22 cellular contexts compared by ENCODE assay signal in genomic region chr7:106853250-106853908, GRCh38. TPM values are rescaled to one million over a fixed set of nuclear protein-coding genes. Genes with fewer than 3 reads are reported as not detected.
DNase-seq lines count a peak whose midpoint lies in the region; ATAC-seq and TF ChIP-seq lines count a peak whose summit lies in the region.
"Had no signal": no experiment of that assay in that cellular context is flagged by ENCODE, and none has a peak within 500 bp of the region (broad histone marks: within the 10 kb centered on the region; RNA-seq: fewer than 3 reads in every experiment).

No MANE protein-coding gene starts in this region.

- H3K4me3 ChIP-seq in GM23338 (no peak overlapping the region), SK-N-MC (no peak overlapping the region)
- H3K4me3 ChIP-seq: BLaER1 treated with 17β-estradiol and CSF1 and Interleukin-3, amounts not matched to agents 10 nM and 100 nM; GM12878 had no signal

- H3K36me3 ChIP-seq in GM23338 (ENCODE audit: insufficient read depth) (no peaks in the 10 kb centered on the region), SK-N-MC (ENCODE audit: insufficient read depth, low read length) (no peaks in the 10 kb centered on the region)
- H3K36me3 ChIP-seq: BE2C had no signal

- H3F3A ChIP-seq in GM23338 (replicated peaks; ENCODE audit: low read depth) = no peaks in the 10 kb centered on the region

- no peaks in the 10 kb centered on the region for H3K4me1 ChIP-seq in GM23338 (ENCODE audit: insufficient read depth)
- H3K4me1 ChIP-seq: BE2C had no signal

- CTCF ChIA-PET in activated CD4-positive, alpha-beta T cell treated with anti-CD3 and anti-CD28 coated beads for 36 hours (lab: Charles Lee) = interaction anchor here (0.7 kb wide), 1 partner anchor 499 kb away, joined by 3 read pairs; no protein-coding TSS in a partner anchor

- TF ChIP-seq CTCF in GM23338 (conservative IDR thresholded peaks at IDR 0.05; ENCODE audit: low read depth in 2 of 2) = no peak

- peaks cover 3% of the 10 kb centered on the region for H3K4me1 Mint-ChIP-seq in activated CD4-positive, alpha-beta T cell treated with anti-CD3 and anti-CD28 coated beads for 36 hours
- H3K4me1 Mint-ChIP-seq in GM23338 = peaks cover 4% of the 10 kb centered on the region; the same call in 1 of the 3 replicates
- peaks cover 26% of the 10 kb centered on the region for H3K4me1 Mint-ChIP-seq in dendritic cell treated with granulocyte-macrophage colony-stimulating factor and Interleukin-4, amounts not matched to agents 40 ng/mL and 50 ng/mL, for 4 days (ENCODE audit: low read depth)

- ATAC-seq in activated CD4-positive, alpha-beta T cell treated with anti-CD3 and anti-CD28 coated beads for 36 hours = no peak
- no peak for ATAC-seq in GM23338
- ATAC-seq in GM18520 (IDR thresholded peaks at IDR 0.05; ENCODE audit: unreplicated experiment) = no peak
- ATAC-seq: GM12878 had no signal

- H3K27me3 ChIP-seq in GM23338 (ENCODE audit: insufficient read depth) = no peaks in the 10 kb centered on the region
- H3K27me3 ChIP-seq: BE2C; BLaER1 treated with 17β-estradiol and CSF1 and Interleukin-3, amounts not matched to agents 10 nM and 100 nM had no signal

- peak; percentile 4 for DNase-seq in activated CD4-positive, alpha-beta T cell treated with anti-CD3 and anti-CD28 coated beads for 36 hours
- no peak for DNase-seq in activated CD4-positive, alpha-beta T cell treated with anti-CD3 and anti-CD28 coated beads, Interleukin-2, amount 50 U/mL, for 48 hours
- no peak for DNase-seq in GM23338 (ENCODE audit: low spot score)
- DNase-seq in SK-N-MC (ENCODE audit: low read depth, low spot score) = no peak
- DNase-seq in GM19240 (ENCODE audit: insufficient read length, low spot score) = no peak
- DNase-seq in HUDEP-2 (lab: John Stamatoyannopoulos, UW; ENCODE audit: unreplicated experiment in 76 of 76) = no peak
- DNase-seq: BE2C; CD4-positive, alpha-beta T cell; CD8-positive, alpha-beta memory T cell; DMS 273 treated with DMSO at 0.1 percent for 48 hours; DMS79; EL; GDM1; H7; HCEC 1CT had no signal

- H3K9me3 Mint-ChIP-seq in activated CD4-positive, alpha-beta T cell treated with anti-CD3 and anti-CD28 coated beads for 36 hours (ENCODE audit: low read depth) = peaks cover 3% of the 10 kb centered on the region
- no peaks in the 10 kb centered on the region for H3K9me3 Mint-ChIP-seq in GM23338
- peaks cover 22% of the 10 kb centered on the region for H3K9me3 Mint-ChIP-seq in dendritic cell treated with granulocyte-macrophage colony-stimulating factor and Interleukin-4, amounts not matched to agents 40 ng/mL and 50 ng/mL, for 4 days
- H3K9me3 Mint-ChIP-seq: CD4-positive, alpha-beta T cell; CD8-positive, alpha-beta memory T cell had no signal

- H3K36me3 Mint-ChIP-seq in activated CD4-positive, alpha-beta T cell treated with anti-CD3 and anti-CD28 coated beads for 36 hours (ENCODE audit: low read depth) = no peaks in the 10 kb centered on the region
- H3K36me3 Mint-ChIP-seq in GM23338 (ENCODE audit: low read depth) = no peaks in the 10 kb centered on the region
- H3K36me3 Mint-ChIP-seq in dendritic cell treated with granulocyte-macrophage colony-stimulating factor and Interleukin-4, amounts not matched to agents 40 ng/mL and 50 ng/mL, for 4 days (ENCODE audit: low read depth) = no peaks in the 10 kb centered on the region

- POLR2A ChIA-PET in activated CD4-positive, alpha-beta T cell treated with anti-CD3 and anti-CD28 coated beads for 36 hours (lab: Charles Lee) = no interaction called here

- H2AFZ ChIP-seq in GM23338 = peak overlapping the region; percentile 52; the same call in 1 of the 2 replicates

- no peak overlapping the region for H3K4me2 ChIP-seq in GM23338
- H3K4me2 ChIP-seq: BLaER1 treated with 17β-estradiol and CSF1 and Interleukin-3, amounts not matched to agents 10 nM and 100 nM had no signal

- intact Hi-C loops in activated CD4-positive, alpha-beta T cell treated with anti-CD3 and anti-CD28 coated beads for 36 hours (cut with DNase I, micrococcal nuclease) = no loop called here
- intact Hi-C loops in dendritic cell treated with granulocyte-macrophage colony-stimulating factor and Interleukin-4, amounts not matched to agents 40 ng/mL and 50 ng/mL, for 4 days (cut with micrococcal nuclease) = no loop called here

- no peaks in the 10 kb centered on the region for H4K20me1 ChIP-seq in GM23338 (replicated peaks; ENCODE audit: insufficient read depth)
- H4K20me1 ChIP-seq: BLaER1 treated with 17β-estradiol and CSF1 and Interleukin-3, amounts not matched to agents 10 nM and 100 nM had no signal

- no peak overlapping the region for H3K9ac ChIP-seq in SK-N-MC (ENCODE audit: insufficient read length)
- H3K9ac ChIP-seq: BLaER1 treated with 17β-estradiol and CSF1 and Interleukin-3, amounts not matched to agents 10 nM and 100 nM had no signal

- H3K27ac Mint-ChIP-seq in activated CD4-positive, alpha-beta T cell treated with anti-CD3 and anti-CD28 coated beads for 36 hours = no peak overlapping the region
- no peak overlapping the region for H3K27ac Mint-ChIP-seq in GM23338
- peak overlapping the region; percentile 39 for H3K27ac Mint-ChIP-seq in dendritic cell treated with granulocyte-macrophage colony-stimulating factor and Interleukin-4, amounts not matched to agents 40 ng/mL and 50 ng/mL, for 4 days
- H3K27ac Mint-ChIP-seq: CD14-positive monocyte; CD4-positive, alpha-beta T cell had no signal

- no peak overlapping the region for H3K4me3 Mint-ChIP-seq in activated CD4-positive, alpha-beta T cell treated with anti-CD3 and anti-CD28 coated beads for 36 hours
- H3K4me3 Mint-ChIP-seq in GM23338 = no peak overlapping the region
- H3K4me3 Mint-ChIP-seq in dendritic cell treated with granulocyte-macrophage colony-stimulating factor and Interleukin-4, amounts not matched to agents 40 ng/mL and 50 ng/mL, for 4 days = no peak overlapping the region
- H3K4me3 Mint-ChIP-seq: CD14-positive monocyte; CD4-positive, alpha-beta T cell; CD8-positive, alpha-beta memory T cell had no signal

- no peaks in the 10 kb centered on the region for H3K79me2 ChIP-seq in GM23338 (replicated peaks; ENCODE audit: insufficient read depth)

- H3K9me2 ChIP-seq in GM23338 (ENCODE audit: insufficient read depth) = peaks cover 12% of the 10 kb centered on the region; the same call in 1 of the 2 replicates

- H3K9me3 ChIP-seq in SK-N-MC (ENCODE audit: low read depth, low read length) = no peaks in the 10 kb centered on the region
- H3K9me3 ChIP-seq: BE2C had no signal

- H3K27ac ChIP-seq in GM23338 (ENCODE audit: low read depth) (no peak overlapping the region), SK-N-MC (peak overlapping the region; percentile 60; the same call in 1 of the 2 replicates)
- H3K27ac ChIP-seq: 22Rv1; BLaER1 treated with 17β-estradiol and CSF1 and Interleukin-3, amounts not matched to agents 10 nM and 100 nM had no signal

- H3K27me3 Mint-ChIP-seq in activated CD4-positive, alpha-beta T cell treated with anti-CD3 and anti-CD28 coated beads for 36 hours = peaks cover 2% of the 10 kb centered on the region
- H3K27me3 Mint-ChIP-seq in GM23338 (ENCODE audit: insufficient read depth, low read depth, poor library complexity) = no peaks in the 10 kb centered on the region
- H3K27me3 Mint-ChIP-seq in dendritic cell treated with granulocyte-macrophage colony-stimulating factor and Interleukin-4, amounts not matched to agents 40 ng/mL and 50 ng/mL, for 4 days = peaks cover 4% of the 10 kb centered on the region
- H3K27me3 Mint-ChIP-seq: CD4-positive, alpha-beta T cell had no signal

TF ChIP-seq in GM23338, 12 proteins besides CTCF, POLR2A, EP300 and RAD21 (continues in another document):
- TF ChIP-seq JUNB (IDR thresholded peaks at IDR 0.05; ENCODE audit: unreplicated experiment) = no peak

RNA-seq across cellular contexts. Expression of gene PIK3CG, which starts 11.7 kb away (rescaled TPM):
- total RNA-seq in activated CD4-positive, alpha-beta T cell treated with anti-CD3 and anti-CD28 coated beads for 36 hours = 10 to 100 TPM in 1 of 2 experiments, 1 to 10 TPM in 1; 9.9 to 14.3 TPM
- total RNA-seq in GM23338 (2014; rRNA removed; shearing (Covaris generic)) = not detected in 2 replicates
- not detected in 2 replicates for polyA plus RNA-seq in GM23338 (2016; fragmentation: Nextera tagmentation; extraction: Ambion mirVana)
- total RNA-seq: H1 had no signal
- polyA plus RNA-seq: H1 had no signal

Comparison
In these comparisons a context has a peak if more than half of its experiments do, and no peak if none do; other contexts are left out.
1. RNA of gene PIK3CG, which starts 11.7 kb away (total RNA-seq): 9.9 to 14.3 TPM in activated CD4-positive, alpha-beta T cell treated with anti-CD3 and anti-CD28 coated beads for 36 hours; not detected in GM23338; every median in the first group is over 10 times any median in the second.